ENCODE assay signal across 1 cellular context in genomic region chr2:24164416-24164973, GRCh38.
TF ChIP-seq lines count a peak whose summit lies in the region.

No MANE protein-coding gene starts in this region.

TF ChIP-seq in H1, 55 proteins besides CTCF, POLR2A, EP300 and RAD21:
- TF ChIP-seq MAX (IDR thresholded peaks at IDR 0.05) (peak; percentile 46; the same call in 1 of the 2 replicates), KDM5A (IDR thresholded peaks at IDR 0.05; ENCODE audit: low read length) (no peak), E2F6 (IDR thresholded peaks at IDR 0.05) (peak; percentile 36; the same call in 1 of the 2 replicates)
